Comparison of ENCODE assay signal across 23 cellular contexts in genomic region chr1:214330715-214331114, GRCh38. TPM values are rescaled to one million over a fixed set of nuclear protein-coding genes. Genes with fewer than 3 reads are reported as not detected.
A peak's percentile ranks its signal among the peaks of the same experiment; 100 is the strongest.
DNase-seq lines count a peak whose midpoint lies in the region; ATAC-seq and TF ChIP-seq lines count a peak whose summit lies in the region.
"Had no signal": no experiment of that assay in that cellular context is flagged by ENCODE, and none has a peak within 500 bp of the region (broad histone marks: within the 10 kb centered on the region; RNA-seq: fewer than 3 reads in every experiment).

No MANE protein-coding gene starts in this region.

- peak overlapping the region; percentile 56 for H3K27ac Mint-ChIP-seq in progenitor cell of endocrine pancreas
- H3K27ac Mint-ChIP-seq: CD4-positive, CD25-positive, alpha-beta regulatory T cell; HFFc6 had no signal

- peaks cover 24% of the 10 kb centered on the region for H3K4me1 Mint-ChIP-seq in progenitor cell of endocrine pancreas (ENCODE audit: low read depth)

- H3K27me3 ChIP-seq in heart right ventricle (no peaks in the 10 kb centered on the region), right cardiac atrium (ENCODE audit: control insufficient read depth, insufficient read depth) (no peaks in the 10 kb centered on the region), breast epithelium (no peaks in the 10 kb centered on the region)
- H3K27me3 ChIP-seq: BLaER1, MG63 had no signal

- WGBS in heart right ventricle, 2 donors = 37 to 60% methylated on average over 12 of the region's 12 CpGs
- WGBS in right cardiac atrium = 73% methylated on average over 12 of the region's 12 CpGs
- WGBS in urinary bladder = 84% methylated on average over 12 of the region's 12 CpGs

- H3K36me3 ChIP-seq in heart right ventricle (peaks cover 0 to 79% (median 33%) of the 10 kb centered on the region in 9 donors), urinary bladder (ENCODE audit: insufficient read depth) (no peaks in the 10 kb centered on the region), breast epithelium (no peaks in the 10 kb centered on the region)

- peak in 2 of 8 donors; percentile 14 to 32 for ATAC-seq in heart right ventricle
- peak; percentile 49 to 80 for ATAC-seq in right cardiac atrium

- peak overlapping the region in 8 of 10 donors; percentile 12 to 86 (median 50) for H3K27ac ChIP-seq in heart right ventricle
- H3K27ac ChIP-seq in right cardiac atrium (ENCODE audit: low read length) = no peak overlapping the region
- peak overlapping the region; percentile 7 for H3K27ac ChIP-seq in urinary bladder (ENCODE audit: low read depth)
- H3K27ac ChIP-seq in breast epithelium = peak overlapping the region in 1 of 2 donors; percentile 33
- H3K27ac ChIP-seq: BLaER1, GM23248, PC-9 had no signal

- H3K4me1 ChIP-seq in heart right ventricle (peaks cover 6 to 62% (median 27%) of the 10 kb centered on the region in 9 donors), right cardiac atrium (ENCODE audit: control insufficient read depth, insufficient read depth, low read length) (peaks cover 2% of the 10 kb centered on the region), urinary bladder (ENCODE audit: insufficient read depth) (no peaks in the 10 kb centered on the region), breast epithelium (no peaks in the 10 kb centered on the region)

- no peaks in the 10 kb centered on the region for H3K9me3 Mint-ChIP-seq in progenitor cell of endocrine pancreas (ENCODE audit: low read depth)
- H3K9me3 Mint-ChIP-seq: CD4-positive, CD25-positive, alpha-beta regulatory T cell; H9; HFFc6 had no signal

- intact Hi-C loops in heart right ventricle (cut with DNase I) (loop anchor here in 6 of 10 donors (2.0 to 10.0 kb wide), 7 partner anchors 113 to 257 kb away; partner anchors contain the start of gene PTPN14 (in 2 of the 6)), cardiac septum (cut with DNase I) (loop anchor here (1.0 to 5.0 kb wide), 3 partner anchors 42 to 255 kb away; partner anchors contain the start of gene PTPN14), right cardiac atrium (cut with DNase I) (loop anchor here (5.0 to 10.0 kb wide), 2 partner anchors 254 to 257 kb away; no protein-coding TSS in a partner anchor), breast epithelium (cut with DNase I; ENCODE audit: low total_unique reads) (no loop called here)

- H3K9me3 ChIP-seq in heart right ventricle (no peaks in the 10 kb centered on the region), right cardiac atrium (ENCODE audit: control insufficient read depth, low read length) (no peaks in the 10 kb centered on the region), breast epithelium (no peaks in the 10 kb centered on the region)
- H3K9me3 ChIP-seq: BLaER1, MG63 had no signal

- H3K36me3 Mint-ChIP-seq in progenitor cell of endocrine pancreas (ENCODE audit: insufficient read depth) = peaks cover 16% of the 10 kb centered on the region

- TF ChIP-seq POLR2A in breast epithelium (IDR thresholded peaks at IDR 0.05) = no peak

- H3K27me3 Mint-ChIP-seq in progenitor cell of endocrine pancreas = no peaks in the 10 kb centered on the region
- H3K27me3 Mint-ChIP-seq: CD4-positive, CD25-positive, alpha-beta regulatory T cell had no signal

- DNase-seq in heart right ventricle (peak in 1 of 2 donors; percentile 26), cardiac septum (ENCODE audit: low spot score) (no peak), right cardiac atrium (peak in 2 of 3 donors; percentile 58 to 66), progenitor cell of endocrine pancreas (ENCODE audit: low spot score, unreplicated experiment) (no peak), NCI-H2029 (lab: John Stamatoyannopoulos, UW) (no peak), HuH-7 (ENCODE audit: low spot score) (no peak), breast epithelium (ENCODE audit: low spot score in 2 of 2) (no peak)
- DNase-seq: CD4-positive, CD25-positive, alpha-beta regulatory T cell; GM23248; H9; HFFc6; IMR-90; KG1; MG63; NCI-H1105 treated with DMSO at 0.1 percent for 48 hours; NCI-H146; NCI-H1930; NCI-H446 treated with DMSO at 0.1 percent for 48 hours; NCI-H526 treated with DMSO at 0.1 percent for 48 hours; PC-9; SHP77 had no signal

- TF ChIP-seq CTCF in heart right ventricle (IDR thresholded peaks at IDR 0.05) = no peak
- no peak for TF ChIP-seq CTCF in progenitor cell of endocrine pancreas (IDR thresholded peaks at IDR 0.05; ENCODE audit: unreplicated experiment)
- TF ChIP-seq CTCF in breast epithelium (IDR thresholded peaks at IDR 0.05) = no peak

- no peak overlapping the region for H3K4me3 ChIP-seq in heart right ventricle
- H3K4me3 ChIP-seq in right cardiac atrium (ENCODE audit: low read length) = no peak overlapping the region
- no peak overlapping the region for H3K4me3 ChIP-seq in urinary bladder (ENCODE audit: low read depth, low read length)
- H3K4me3 ChIP-seq in breast epithelium = no peak overlapping the region
- H3K4me3 ChIP-seq: BLaER1, GM23248, MG63, PC-9 had no signal

- H3K4me3 Mint-ChIP-seq in progenitor cell of endocrine pancreas (ENCODE audit: low read depth) = no peak overlapping the region
- H3K4me3 Mint-ChIP-seq: CD4-positive, CD25-positive, alpha-beta regulatory T cell; H9; HFFc6 had no signal

RNA-seq across cellular contexts. Expression of gene SMYD2, which starts 49.8 kb away (rescaled TPM):
- total RNA-seq in heart right ventricle (100 to 1,000 TPM; 158 to 438 (median 356) TPM), cardiac septum (445 TPM), right cardiac atrium (10 to 100 TPM in 3 of 4 donors, 1 to 10 TPM in 1; 8.8 to 26.5 (median 17.6) TPM), progenitor cell of endocrine pancreas (46.8 and 47.8 TPM in 2 replicates), urinary bladder (41.7 TPM), breast epithelium (10 to 100 TPM; 30.9 to 37.3 (median 37.0) TPM)
- polyA plus RNA-seq in heart right ventricle (100 to 1,000 TPM in 1 of 2 donors, 10 to 100 TPM in 1; 97.3 to 149 TPM), right cardiac atrium (34.6 TPM), urinary bladder (13.0 TPM)

Comparison
In these comparisons a context has a peak if more than half of its experiments do, and no peak if none do; other contexts are left out.
1. DNase-seq: peak in right cardiac atrium (2 of 3); none in cardiac septum (single experiment), progenitor cell of endocrine pancreas (single experiment), NCI-H2029 (single experiment), HuH-7 (single experiment) and breast epithelium (0 of 2).